ENCODE assay signal across 8 cellular contexts in genomic region chr17:74210191-74211140, GRCh38. TPM values are rescaled to one million over a fixed set of nuclear protein-coding genes. Genes with fewer than 3 reads are reported as not detected.
DNase-seq lines count a peak whose midpoint lies in the region; ATAC-seq and TF ChIP-seq lines count a peak whose summit lies in the region.

No MANE protein-coding gene starts in this region.

- H3K27ac Mint-ChIP-seq in activated CD8-positive, alpha-beta T cell treated with anti-CD3 and anti-CD28 coated beads for 36 hours = peak overlapping the region; percentile 83

- ATAC-seq in GM19035 (IDR thresholded peaks at IDR 0.05; ENCODE audit: unreplicated experiment) = peak; percentile 35
- peak; percentile 62 for ATAC-seq in activated CD8-positive, alpha-beta T cell treated with anti-CD3 and anti-CD28 coated beads for 36 hours

- H3K4me1 Mint-ChIP-seq in activated CD8-positive, alpha-beta T cell treated with anti-CD3 and anti-CD28 coated beads for 36 hours (ENCODE audit: low read depth) = peaks cover 70% of the 10 kb centered on the region

- H3K4me3 Mint-ChIP-seq in activated CD8-positive, alpha-beta T cell treated with anti-CD3 and anti-CD28 coated beads for 36 hours = peak overlapping the region; percentile 32

- H3K27me3 Mint-ChIP-seq in activated CD8-positive, alpha-beta T cell treated with anti-CD3 and anti-CD28 coated beads for 36 hours = no peaks in the 10 kb centered on the region

- intact Hi-C loops in activated CD8-positive, alpha-beta T cell treated with anti-CD3 and anti-CD28 coated beads for 36 hours (cut with micrococcal nuclease) = loop anchor here (5.0 to 10.0 kb wide), 2 partner anchors 72 to 144 kb away; no protein-coding TSS in a partner anchor

- peak; percentile 92 for TF ChIP-seq CTCF in activated CD8-positive, alpha-beta T cell treated with anti-CD3 and anti-CD28 coated beads for 36 hours (IDR thresholded peaks at IDR 0.05)

- DNase-seq in AG20443 (ENCODE audit: low spot score) (peak; percentile 87), NCI-H524 treated with DMSO at 0.1 percent for 48 hours (lab: John Stamatoyannopoulos, UW) (peak; percentile 94), ecto neural progenitor cell (ENCODE audit: low spot score) (peak; percentile 87), medulla oblongata (ENCODE audit: extremely low spot score) (peak; percentile 94)
- DNase-seq in activated CD8-positive, alpha-beta T cell treated with anti-CD3 and anti-CD28 coated beads for 36 hours = peak; percentile 86
- DNase-seq in stimulated activated CD8-positive, alpha-beta memory T cell treated with anti-CD3 and anti-CD28 coated beads, Interleukin-15, amount 100 ng/mL, for 24 hours (ENCODE audit: low read depth) = peak; percentile 58
- no peak for DNase-seq in NK-92 treated with Interleukin-12 subunit alpha and Interleukin-12 subunit beta, amount 100 ng/mL, for 24 hours (lab: John Stamatoyannopoulos, UW)

- POLR2A ChIA-PET in activated CD8-positive, alpha-beta T cell treated with anti-CD3 and anti-CD28 coated beads for 36 hours (lab: Charles Lee) = interaction anchor here (1.3 kb wide), 1 partner anchor 10 kb away, joined by 6 read pairs; no protein-coding TSS in a partner anchor

- no peaks in the 10 kb centered on the region for H3K9me3 Mint-ChIP-seq in activated CD8-positive, alpha-beta T cell treated with anti-CD3 and anti-CD28 coated beads for 36 hours

- peaks cover 47% of the 10 kb centered on the region for H3K36me3 Mint-ChIP-seq in activated CD8-positive, alpha-beta T cell treated with anti-CD3 and anti-CD28 coated beads for 36 hours (ENCODE audit: low read depth)

- CTCF ChIA-PET in activated CD8-positive, alpha-beta T cell treated with anti-CD3 and anti-CD28 coated beads for 36 hours (lab: Charles Lee) = interaction anchor here (0.7 to 1.5 kb wide), 5 partner anchors 10 to 150 kb away, joined by 3 to 5 read pairs (median 3); no protein-coding TSS in a partner anchor

RNA-seq across cellular contexts. Expression of gene TTYH2, which starts 2.9 kb away (rescaled TPM):
- 1 to 10 TPM; 3.4 to 4.9 TPM for total RNA-seq in activated CD8-positive, alpha-beta T cell treated with anti-CD3 and anti-CD28 coated beads for 36 hours

RNA-seq across cellular contexts. Expression of gene RPL38, which starts 7.0 kb away (rescaled TPM):
- 1,000 to 10,000 TPM; 1,500 to 1,574 TPM for total RNA-seq in activated CD8-positive, alpha-beta T cell treated with anti-CD3 and anti-CD28 coated beads for 36 hours
